8 cellular contexts compared by ENCODE assay signal in the genomic region with DNA sequence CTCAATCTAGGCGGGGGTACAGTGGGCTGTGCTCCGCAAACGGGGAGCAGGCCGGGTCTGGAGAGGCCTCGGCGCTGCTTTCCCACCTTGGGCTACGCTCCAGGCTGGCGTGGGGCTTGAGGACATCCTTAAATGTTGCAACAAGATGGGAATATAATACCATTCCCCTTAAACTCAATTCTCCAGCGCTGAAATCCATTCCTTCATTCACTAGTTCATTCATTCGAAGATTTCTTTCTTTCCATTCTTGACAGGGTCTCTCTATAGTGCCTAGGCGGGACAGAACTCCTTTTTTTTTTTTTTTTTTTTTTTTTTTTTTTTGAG. TPM values are rescaled to one million over a fixed set of nuclear protein-coding genes. Genes with fewer than 3 reads are reported as not detected.
A peak's percentile ranks its signal among the peaks of the same experiment; 100 is the strongest.
DNase-seq lines count a peak whose midpoint lies in the region; ATAC-seq, FAIRE-seq and TF ChIP-seq lines count a peak whose summit lies in the region.

No MANE protein-coding gene starts in this region.

- H3K9me1 ChIP-seq in keratinocyte (ENCODE audit: control insufficient read depth, extremely low read depth, insufficient read depth, low read length), result no peaks in the 10 kb centered on the region

- no peak for TF ChIP-seq EP300 in suprapubic skin (IDR thresholded peaks at IDR 0.05)

- peak overlapping the region; percentile 90 for H3K27ac Mint-ChIP-seq in activated CD4-positive, alpha-beta T cell treated with anti-CD3 and anti-CD28 coated beads for 36 hours
- peak overlapping the region; percentile 97 for H3K27ac Mint-ChIP-seq in activated naive CD8-positive, alpha-beta T cell treated with anti-CD3 and anti-CD28 coated beads, Interleukin-2, amount 10 ng/mL, durations not matched to agents 7 days and 5 days

- H3K36me3 ChIP-seq in keratinocyte (ENCODE audit: control insufficient read depth in 2 of 2, extremely low read depth in 1 of 2, insufficient read depth in 2 of 2, low read length in 2 of 2) (peaks cover 5 to 16% of the 10 kb centered on the region in 2 experiments), suprapubic skin (no peaks in the 10 kb centered on the region)

- POLR2A ChIA-PET in activated CD4-positive, alpha-beta T cell treated with anti-CD3 and anti-CD28 coated beads for 36 hours (lab: Charles Lee), result interaction anchor here (0.6 to 0.7 kb wide), 2 partner anchors 35 to 167 kb away, joined by 3 to 4 read pairs; no protein-coding TSS in a partner anchor
- POLR2A ChIA-PET in activated naive CD8-positive, alpha-beta T cell treated with anti-CD3 and anti-CD28 coated beads, Interleukin-2, amount 10 ng/mL, durations not matched to agents 7 days and 5 days (lab: Charles Lee), result interaction anchor here (0.5 to 1.5 kb wide), 2 partner anchors 10 to 426 kb away, joined by 3 to 5 read pairs; no protein-coding TSS in a partner anchor

- H3K4me1 Mint-ChIP-seq in activated CD4-positive, alpha-beta T cell treated with anti-CD3 and anti-CD28 coated beads for 36 hours, result peaks cover 29% of the 10 kb centered on the region
- H3K4me1 Mint-ChIP-seq in activated naive CD8-positive, alpha-beta T cell treated with anti-CD3 and anti-CD28 coated beads, Interleukin-2, amount 10 ng/mL, durations not matched to agents 7 days and 5 days, result peaks cover 23% of the 10 kb centered on the region

- no peak for TF ChIP-seq POLR2A in suprapubic skin (IDR thresholded peaks at IDR 0.05)

- peak overlapping the region; percentile 70 to 98 (median 95) for H3K4me3 ChIP-seq in keratinocyte (ENCODE audit: control insufficient read depth in 2 of 3, extremely low read depth in 1 of 3, insufficient read depth in 2 of 3, low read depth in 1 of 3, low read length in 3 of 3)
- H3K4me3 ChIP-seq in suprapubic skin, result peak overlapping the region; percentile 80

- no peak for DNase-seq in activated CD4-positive, alpha-beta T cell treated with anti-CD3 and anti-CD28 coated beads for 36 hours
- no peak for DNase-seq in activated CD4-positive, alpha-beta T cell treated with anti-CD3 and anti-CD28 coated beads for 48 hours
- DNase-seq in activated naive CD8-positive, alpha-beta T cell treated with anti-CD3 and anti-CD28 coated beads, Interleukin-2, amount 10 ng/mL, durations not matched to agents 7 days and 5 days, result no peak
- DNase-seq in keratinocyte (ENCODE audit: low read depth, low spot score) (no peak), suprapubic skin (ENCODE audit: low spot score in 2 of 2) (no peak)
- no peak for DNase-seq in activated CD8-positive, alpha-beta memory T cell treated with anti-CD3 and anti-CD28 coated beads, Interleukin-2, amount 50 U/mL, for 48 hours

- CTCF ChIA-PET in activated CD4-positive, alpha-beta T cell treated with anti-CD3 and anti-CD28 coated beads for 36 hours (lab: Charles Lee), result interaction anchor here (0.7 to 2.0 kb wide), 4 partner anchors 27 to 918 kb away, joined by 3 to 7 read pairs (median 5); a partner anchor contains a TSS

- H3K9me3 Mint-ChIP-seq in activated CD4-positive, alpha-beta T cell treated with anti-CD3 and anti-CD28 coated beads for 36 hours (ENCODE audit: low read depth), result no peaks in the 10 kb centered on the region
- no peaks in the 10 kb centered on the region for H3K9me3 Mint-ChIP-seq in activated naive CD8-positive, alpha-beta T cell treated with anti-CD3 and anti-CD28 coated beads, Interleukin-2, amount 10 ng/mL, durations not matched to agents 7 days and 5 days

- H3K36me3 Mint-ChIP-seq in activated CD4-positive, alpha-beta T cell treated with anti-CD3 and anti-CD28 coated beads for 36 hours (ENCODE audit: low read depth), result peaks cover 30% of the 10 kb centered on the region
- H3K36me3 Mint-ChIP-seq in activated naive CD8-positive, alpha-beta T cell treated with anti-CD3 and anti-CD28 coated beads, Interleukin-2, amount 10 ng/mL, durations not matched to agents 7 days and 5 days, result peaks cover 9% of the 10 kb centered on the region

- peak overlapping the region; percentile 97 for H3K9ac ChIP-seq in keratinocyte (ENCODE audit: control insufficient read depth, extremely low read depth, insufficient read depth, low read length)

- H3K4me1 ChIP-seq in keratinocyte (ENCODE audit: control insufficient read depth, extremely low read depth, insufficient read depth, low read length), result peaks cover 14% of the 10 kb centered on the region
- peaks cover 32% of the 10 kb centered on the region for H3K4me1 ChIP-seq in suprapubic skin

- 5% methylated on average over 11 of the region's 11 CpGs for WGBS in suprapubic skin

- no peak for ATAC-seq in activated CD4-positive, alpha-beta T cell treated with anti-CD3 and anti-CD28 coated beads for 36 hours
- no peak for ATAC-seq in activated naive CD8-positive, alpha-beta T cell treated with anti-CD3 and anti-CD28 coated beads, Interleukin-2, amount 10 ng/mL, durations not matched to agents 7 days and 5 days (ENCODE audit: low read depth)
- no peak for ATAC-seq in HG03442 (IDR thresholded peaks at IDR 0.05; ENCODE audit: unreplicated experiment)
- ATAC-seq in HG02588 (IDR thresholded peaks at IDR 0.05; ENCODE audit: unreplicated experiment), result no peak

- FAIRE-seq in keratinocyte (lab: Jason Lieb, UNC), result no peak

- TF ChIP-seq CTCF in keratinocyte (optimal IDR thresholded peaks at IDR 0.05 in 1 of 3, IDR thresholded peaks at IDR 0.05 in 1 of 3, conservative IDR thresholded peaks at IDR 0.05 in 1 of 3; ENCODE audit: extremely low read depth in 1 of 3, insufficient read depth in 2 of 3, low read length in 3 of 3) (no peak), suprapubic skin (IDR thresholded peaks at IDR 0.05) (no peak)

- no peaks in the 10 kb centered on the region for H3K9me3 ChIP-seq in keratinocyte (ENCODE audit: control insufficient read depth, low read depth, low read length)
- no peaks in the 10 kb centered on the region for H3K9me3 ChIP-seq in suprapubic skin

- no peaks in the 10 kb centered on the region for H4K20me1 ChIP-seq in keratinocyte (ENCODE audit: control insufficient read depth, extremely low read depth, insufficient read depth, low read length)

- peak overlapping the region; percentile 91 for H3K4me3 Mint-ChIP-seq in activated CD4-positive, alpha-beta T cell treated with anti-CD3 and anti-CD28 coated beads for 36 hours
- H3K4me3 Mint-ChIP-seq in activated naive CD8-positive, alpha-beta T cell treated with anti-CD3 and anti-CD28 coated beads, Interleukin-2, amount 10 ng/mL, durations not matched to agents 7 days and 5 days, result peak overlapping the region; percentile 97

- no peaks in the 10 kb centered on the region for H3K27me3 ChIP-seq in keratinocyte (ENCODE audit: control insufficient read depth, extremely low read depth, insufficient read depth, low read length)
- no peaks in the 10 kb centered on the region for H3K27me3 ChIP-seq in suprapubic skin

- intact Hi-C loops in activated CD4-positive, alpha-beta T cell treated with anti-CD3 and anti-CD28 coated beads for 36 hours (cut with DNase I, micrococcal nuclease), result loop anchor here (1.0 to 2.0 kb wide), 3 partner anchors 32 to 55 kb away; a partner anchor contains a TSS

- H2AFZ ChIP-seq in keratinocyte (ENCODE audit: control insufficient read depth, low read length), result peak overlapping the region; percentile 69

- peaks cover 2% of the 10 kb centered on the region for H3K27me3 Mint-ChIP-seq in activated CD4-positive, alpha-beta T cell treated with anti-CD3 and anti-CD28 coated beads for 36 hours
- peaks cover 4% of the 10 kb centered on the region for H3K27me3 Mint-ChIP-seq in activated naive CD8-positive, alpha-beta T cell treated with anti-CD3 and anti-CD28 coated beads, Interleukin-2, amount 10 ng/mL, durations not matched to agents 7 days and 5 days

- peak overlapping the region; percentile 80 for H3K4me2 ChIP-seq in keratinocyte (ENCODE audit: control insufficient read depth, extremely low read depth, insufficient read depth, low read depth, low read length)

- peaks cover 29% of the 10 kb centered on the region for H3K79me2 ChIP-seq in keratinocyte (ENCODE audit: control insufficient read depth, insufficient read depth, low read length)

- peak overlapping the region; percentile 94 for H3K27ac ChIP-seq in keratinocyte (ENCODE audit: control insufficient read depth, insufficient read depth, low read length)
- peak overlapping the region; percentile 87 for H3K27ac ChIP-seq in suprapubic skin

- dilution Hi-C loops in keratinocyte (cut with MboI; ENCODE audit: extremely low pct_ligation_motif_present, low sequenced_read_pairs), result no loop called here

RNA-seq across cellular contexts. Expression of a gene that starts 0.3 kb away (rescaled TPM):
- total RNA-seq in activated CD4-positive, alpha-beta T cell treated with anti-CD3 and anti-CD28 coated beads for 36 hours, result 10 to 100 TPM; 29.8 to 34.3 TPM
- 10 to 100 TPM; 60.0 to 71.1 TPM for total RNA-seq in activated naive CD8-positive, alpha-beta T cell treated with anti-CD3 and anti-CD28 coated beads, Interleukin-2, amount 10 ng/mL, durations not matched to agents 7 days and 5 days
- 29.3 to 54.9 TPM (median 32.3 TPM) in 3 replicates for polyA plus RNA-seq in keratinocyte
- polyA plus RNA-seq in keratinocyte (2011; ENCODE audit: low read depth), result 5.5 TPM
- polyA plus RNA-seq in keratinocyte (2011; cell fraction: cytosol; rRNA removed), result 44.6 and 131 TPM in 2 replicates
- 38.4 and 63.2 TPM in 2 replicates for polyA plus RNA-seq in keratinocyte (2011; cell fraction: nucleus; rRNA removed)
- polyA plus RNA-seq in keratinocyte (2012; ENCODE audit: low replicate concordance), result 57.3 and 108 TPM in 2 replicates
- 10.1 to 39.8 TPM (median 11.9 TPM) in 3 replicates for polyA minus RNA-seq in keratinocyte
- polyA minus RNA-seq in keratinocyte (2011; cell fraction: cytosol; rRNA and poly(A)+ RNA removed), result 46.8 TPM
- 4.3 and 8.0 TPM in 2 replicates for polyA minus RNA-seq in keratinocyte (2011; cell fraction: nucleus; rRNA and poly(A)+ RNA removed)
- total RNA-seq in suprapubic skin, result 10 to 100 TPM; 23.7 to 43.7 (median 30.2) TPM

RNA-seq across cellular contexts. Expression of a gene that starts 4.9 kb away (rescaled TPM):
- total RNA-seq in activated CD4-positive, alpha-beta T cell treated with anti-CD3 and anti-CD28 coated beads for 36 hours, result 10 to 100 TPM; 50.2 to 58.0 TPM
- 10 to 100 TPM; 40.7 to 45.0 TPM for total RNA-seq in activated naive CD8-positive, alpha-beta T cell treated with anti-CD3 and anti-CD28 coated beads, Interleukin-2, amount 10 ng/mL, durations not matched to agents 7 days and 5 days
- 54.5 to 72.2 TPM (median 55.6 TPM) in 3 replicates for polyA plus RNA-seq in keratinocyte
- polyA plus RNA-seq in keratinocyte (2011; ENCODE audit: low read depth), result 32.6 TPM
- 47.6 and 49.9 TPM in 2 replicates for polyA plus RNA-seq in keratinocyte (2011; cell fraction: cytosol; rRNA removed)
- polyA plus RNA-seq in keratinocyte (2011; cell fraction: nucleus; rRNA removed), result 60.5 and 69.1 TPM in 2 replicates
- 32.2 and 69.6 TPM in 2 replicates for polyA plus RNA-seq in keratinocyte (2012; ENCODE audit: low replicate concordance)
- 32.1 to 59.5 TPM (median 44.3 TPM) in 3 replicates for polyA minus RNA-seq in keratinocyte
- 54.3 TPM for polyA minus RNA-seq in keratinocyte (2011; cell fraction: cytosol; rRNA and poly(A)+ RNA removed)
- polyA minus RNA-seq in keratinocyte (2011; cell fraction: nucleus; rRNA and poly(A)+ RNA removed), result 9.2 and 19.5 TPM in 2 replicates
- total RNA-seq in suprapubic skin, result 10 to 100 TPM; 27.9 to 56.1 (median 32.6) TPM

RNA-seq across cellular contexts. Expression of a gene that starts 12.9 kb away (rescaled TPM):
- total RNA-seq in activated CD4-positive, alpha-beta T cell treated with anti-CD3 and anti-CD28 coated beads for 36 hours, result 1 to 10 TPM in 1 of 2 experiments, under 1 TPM in 1; 0.82 to 1.1 TPM
- under 1 TPM; 0.25 to 0.48 TPM for total RNA-seq in activated naive CD8-positive, alpha-beta T cell treated with anti-CD3 and anti-CD28 coated beads, Interleukin-2, amount 10 ng/mL, durations not matched to agents 7 days and 5 days
- polyA plus RNA-seq in keratinocyte, result 33.2 to 116 TPM (median 77.5 TPM) in 3 replicates
- polyA plus RNA-seq in keratinocyte (2011; ENCODE audit: low read depth), result 33.5 TPM
- polyA plus RNA-seq in keratinocyte (2011; cell fraction: cytosol; rRNA removed), result 34.4 and 44.7 TPM in 2 replicates
- 180 and 349 TPM in 2 replicates for polyA plus RNA-seq in keratinocyte (2011; cell fraction: nucleus; rRNA removed)
- polyA plus RNA-seq in keratinocyte (2012; ENCODE audit: low replicate concordance), result 22.9 and 134 TPM in 2 replicates
- polyA minus RNA-seq in keratinocyte, result 45.9 to 113 TPM (median 67.4 TPM) in 3 replicates
- polyA minus RNA-seq in keratinocyte (2011; cell fraction: cytosol; rRNA and poly(A)+ RNA removed), result 52.0 TPM
- polyA minus RNA-seq in keratinocyte (2011; cell fraction: nucleus; rRNA and poly(A)+ RNA removed), result 90.7 and 122 TPM in 2 replicates
- 100 to 1,000 TPM in 3 of 4 donors, 10 to 100 TPM in 1; 88.9 to 198 (median 120) TPM for total RNA-seq in suprapubic skin

RNA-seq across cellular contexts. Expression of a gene that starts 32.5 kb away (rescaled TPM):
- total RNA-seq in activated CD4-positive, alpha-beta T cell treated with anti-CD3 and anti-CD28 coated beads for 36 hours, result 100 to 1,000 TPM; 125 to 300 TPM
- 100 to 1,000 TPM; 146 to 170 TPM for total RNA-seq in activated naive CD8-positive, alpha-beta T cell treated with anti-CD3 and anti-CD28 coated beads, Interleukin-2, amount 10 ng/mL, durations not matched to agents 7 days and 5 days
- polyA plus RNA-seq in keratinocyte, result 99.1 to 183 TPM (median 127 TPM) in 3 replicates
- 30.8 TPM for polyA plus RNA-seq in keratinocyte (2011; ENCODE audit: low read depth)
- polyA plus RNA-seq in keratinocyte (2011; cell fraction: cytosol; rRNA removed), result 176 and 199 TPM in 2 replicates
- polyA plus RNA-seq in keratinocyte (2011; cell fraction: nucleus; rRNA removed), result 136 and 150 TPM in 2 replicates
- polyA plus RNA-seq in keratinocyte (2012; ENCODE audit: low replicate concordance), result 216 and 229 TPM in 2 replicates
- polyA minus RNA-seq in keratinocyte, result 140 to 403 TPM (median 203 TPM) in 3 replicates
- 199 TPM for polyA minus RNA-seq in keratinocyte (2011; cell fraction: cytosol; rRNA and poly(A)+ RNA removed)
- 30.2 and 35.8 TPM in 2 replicates for polyA minus RNA-seq in keratinocyte (2011; cell fraction: nucleus; rRNA and poly(A)+ RNA removed)
- 100 to 1,000 TPM in 2 of 4 donors, 10 to 100 TPM in 2; 77.1 to 180 (median 113) TPM for total RNA-seq in suprapubic skin

RNA-seq across cellular contexts. Expression of a gene that starts 33.1 kb away (rescaled TPM):
- total RNA-seq in activated CD4-positive, alpha-beta T cell treated with anti-CD3 and anti-CD28 coated beads for 36 hours, result 1 to 10 TPM; 6.3 to 6.9 TPM
- total RNA-seq in activated naive CD8-positive, alpha-beta T cell treated with anti-CD3 and anti-CD28 coated beads, Interleukin-2, amount 10 ng/mL, durations not matched to agents 7 days and 5 days, result 10 to 100 TPM; 12.4 to 13.4 TPM
- polyA plus RNA-seq in keratinocyte, result 1.6 to 4.5 TPM (median 1.7 TPM) in 3 replicates
- polyA plus RNA-seq in keratinocyte (2011; ENCODE audit: low read depth), result 0.31 TPM
- 1.3 and 2.6 TPM in 2 replicates for polyA plus RNA-seq in keratinocyte (2011; cell fraction: cytosol; rRNA removed)
- polyA plus RNA-seq in keratinocyte (2011; cell fraction: nucleus; rRNA removed), result 9.1 and 14.9 TPM in 2 replicates
- polyA plus RNA-seq in keratinocyte (2012; ENCODE audit: low replicate concordance), result 0.32 and 2.1 TPM in 2 replicates
- 3.2 to 6.3 TPM (median 4.0 TPM) in 3 replicates for polyA minus RNA-seq in keratinocyte
- polyA minus RNA-seq in keratinocyte (2011; cell fraction: cytosol; rRNA and poly(A)+ RNA removed), result 4.6 TPM
- 6.1 and 8.1 TPM in 2 replicates for polyA minus RNA-seq in keratinocyte (2011; cell fraction: nucleus; rRNA and poly(A)+ RNA removed)
- total RNA-seq in suprapubic skin, result under 1 TPM in 2 of 4 donors, not detected in 2; 0.34 to 0.80 TPM

Comparison
In these comparisons a context has a peak if more than half of its experiments do, and no peak if none do; other contexts are left out.
1. RNA of a gene that starts 12.9 kb away (total RNA-seq): 88.9 to 198 TPM in suprapubic skin; 0.82 to 1.1 TPM in activated CD4-positive, alpha-beta T cell treated with anti-CD3 and anti-CD28 coated beads for 36 hours and 0.25 to 0.48 TPM in activated naive CD8-positive, alpha-beta T cell treated with anti-CD3 and anti-CD28 coated beads, Interleukin-2, amount 10 ng/mL, durations not matched to agents 7 days and 5 days; every median in the first group is over 10 times any median in the second.